8 cellular contexts compared by ENCODE assay signal in the genomic region with DNA sequence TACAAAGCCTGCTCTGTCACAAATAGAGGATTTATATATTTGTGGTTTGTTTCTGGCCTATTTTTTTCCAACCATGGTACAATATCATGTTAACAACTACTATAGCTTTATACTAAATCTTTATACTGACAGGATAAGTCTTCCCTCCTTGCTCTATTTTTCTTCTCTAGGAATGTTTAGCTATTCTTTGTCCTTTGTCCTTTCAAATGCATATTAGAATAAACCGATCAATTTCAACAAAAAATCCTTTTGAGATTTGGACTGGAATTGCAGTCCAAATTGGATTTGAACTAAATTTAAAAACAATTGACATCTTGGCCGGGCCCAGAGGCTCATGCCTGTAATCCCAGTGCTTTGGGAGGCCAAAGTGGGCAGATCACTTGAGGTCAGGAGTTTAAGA. TPM values are rescaled to one million over a fixed set of nuclear protein-coding genes. Genes with fewer than 3 reads are reported as not detected.
"Had no signal": no experiment of that assay in that cellular context is flagged by ENCODE, and none has a peak within 500 bp of the region (broad histone marks: within the 10 kb centered on the region; RNA-seq: fewer than 3 reads in every experiment).

No MANE protein-coding gene starts in this region.

- H3K27ac ChIP-seq: GM23248 had no signal

- ATAC-seq: GM23338, HCT116 had no signal

- DNase-seq: GM23248, GOT3, H7, H9, HCEC 1CT, HFFc6 had no signal

- H3K4me2 ChIP-seq: GM23338 had no signal

- H3K4me3 ChIP-seq: GM23248, GM23338 had no signal

- H2AFZ ChIP-seq: GM23248, GM23338 had no signal

RNA-seq across cellular contexts. Expression of a gene that starts 39.2 kb away (rescaled TPM):
- total RNA-seq: GM23248, HFFc6 had no signal
